ENCODE assay signal across 18 cellular contexts in the genomic region with DNA sequence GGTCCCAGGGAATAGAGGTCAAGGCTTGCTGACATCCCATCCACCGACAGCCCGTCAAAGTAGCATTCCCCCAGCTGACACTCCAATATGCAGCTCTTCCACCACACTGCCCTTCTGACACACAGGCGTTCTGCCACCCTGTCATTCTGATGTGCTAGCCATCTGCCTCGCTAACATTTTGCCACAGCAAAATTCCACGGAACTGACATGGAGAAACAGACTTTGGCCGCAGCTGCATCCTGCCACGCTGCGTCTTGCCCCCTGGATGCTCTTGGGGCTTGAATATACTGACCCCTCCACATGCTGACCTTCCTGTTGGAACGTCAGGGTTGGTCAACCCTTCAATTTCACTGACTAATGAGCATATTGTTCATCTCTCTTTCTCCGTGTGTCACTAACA.
DNase-seq lines count a peak whose midpoint lies in the region; ATAC-seq and TF ChIP-seq lines count a peak whose summit lies in the region.
"Had no signal": no experiment of that assay in that cellular context is flagged by ENCODE, and none has a peak within 500 bp of the region (broad histone marks: within the 10 kb centered on the region; RNA-seq: fewer than 3 reads in every experiment).

No MANE protein-coding gene starts in this region.

- no peaks in the 10 kb centered on the region for H3K4me1 ChIP-seq in upper lobe of right lung
- no peaks in the 10 kb centered on the region for H3K4me1 ChIP-seq in smooth muscle cell (ENCODE audit: low read depth)
- H3K4me1 ChIP-seq: HAP-1 had no signal

- H3K27ac Mint-ChIP-seq in chondrocyte (ENCODE audit: unreplicated experiment) = no peak overlapping the region
- H3K27ac Mint-ChIP-seq: B cell; CD4-positive, CD25-positive, alpha-beta regulatory T cell; CD8-positive, alpha-beta T cell; GM23338 had no signal

- TF ChIP-seq CTCF in chondrocyte (IDR thresholded peaks at IDR 0.05) = no peak
- no peak for TF ChIP-seq CTCF in upper lobe of right lung (IDR thresholded peaks at IDR 0.05)
- no peak for TF ChIP-seq CTCF in smooth muscle cell (IDR thresholded peaks at IDR 0.05; ENCODE audit: borderline replicate concordance, insufficient read depth, poor library complexity, severe bottlenecking)

- H3K4me3 Mint-ChIP-seq in chondrocyte (ENCODE audit: unreplicated experiment) = no peak overlapping the region
- H3K4me3 Mint-ChIP-seq: B cell; CD8-positive, alpha-beta T cell; GM23338 had no signal

- DNase-seq in NCI-H1694 treated with DMSO at 0.1 percent for 48 hours (lab: John Stamatoyannopoulos, UW) (peak; percentile 29), NCI-H1694 (lab: John Stamatoyannopoulos, UW) (no peak), chondrocyte (ENCODE audit: low spot score) (peak; percentile 19), upper lobe of right lung (no peak), smooth muscle cell (lab: John Stamatoyannopoulos, UW; ENCODE audit: unreplicated experiment) (no peak)
- DNase-seq: CD4-positive, CD25-positive, alpha-beta regulatory T cell; CD8-positive, alpha-beta T cell; DMS 273 treated with DMSO at 0.1 percent for 48 hours; DMS79; EL; GDM1 had no signal

- H3K4me3 ChIP-seq in upper lobe of right lung (no peak overlapping the region), smooth muscle cell (no peak overlapping the region)
- H3K4me3 ChIP-seq: BLaER1, GM23338, HAP-1 had no signal

- no peaks in the 10 kb centered on the region for H3K36me3 Mint-ChIP-seq in chondrocyte (ENCODE audit: low read depth)
- H3K36me3 Mint-ChIP-seq: CD4-positive, CD25-positive, alpha-beta regulatory T cell; CD8-positive, alpha-beta T cell had no signal

- WGBS in smooth muscle cell (ENCODE audit: low lambda C conversion rate) = 81% methylated on average over 10 of the region's 10 CpGs

- H3K9me3 ChIP-seq in upper lobe of right lung (no peaks in the 10 kb centered on the region), smooth muscle cell (replicated peaks; ENCODE audit: low read depth) (no peaks in the 10 kb centered on the region)
- H3K9me3 ChIP-seq: BLaER1, HAP-1 had no signal

- H3K36me3 ChIP-seq in upper lobe of right lung (no peaks in the 10 kb centered on the region), smooth muscle cell (ENCODE audit: low read depth) (no peaks in the 10 kb centered on the region)
- H3K36me3 ChIP-seq: BLaER1, HAP-1 had no signal

- H3K27me3 ChIP-seq in upper lobe of right lung (peaks cover 8% of the 10 kb centered on the region), smooth muscle cell (ENCODE audit: low read depth) (peaks cover 6% of the 10 kb centered on the region)
- H3K27me3 ChIP-seq: BLaER1 had no signal

- H3K9ac ChIP-seq in smooth muscle cell (ENCODE audit: low read depth) = no peak overlapping the region
- H3K9ac ChIP-seq: BLaER1 had no signal

- H3K4me2 ChIP-seq in smooth muscle cell = no peak overlapping the region
- H3K4me2 ChIP-seq: BLaER1, GM23338 had no signal

- H3K27ac ChIP-seq in upper lobe of right lung (no peak overlapping the region), smooth muscle cell (ENCODE audit: low read depth) (no peak overlapping the region)
- H3K27ac ChIP-seq: 22Rv1, BLaER1, C4-2B had no signal

- H2AFZ ChIP-seq in smooth muscle cell (ENCODE audit: low read depth) = no peak overlapping the region
- H2AFZ ChIP-seq: GM23338 had no signal

- no peaks in the 10 kb centered on the region for H4K20me1 ChIP-seq in smooth muscle cell (ENCODE audit: low read depth)
- H4K20me1 ChIP-seq: BLaER1 had no signal

- no peaks in the 10 kb centered on the region for H3K4me1 Mint-ChIP-seq in chondrocyte (ENCODE audit: low read depth)
- H3K4me1 Mint-ChIP-seq: B cell; CD4-positive, CD25-positive, alpha-beta regulatory T cell had no signal

- ATAC-seq in upper lobe of right lung (peak; percentile 42), esophagus mucosa (no peak)
- ATAC-seq: CD8-positive, alpha-beta T cell; GM23338 had no signal

- peaks cover 42% of the 10 kb centered on the region for H3K27me3 Mint-ChIP-seq in chondrocyte (ENCODE audit: low read depth)

- no peaks in the 10 kb centered on the region for H3F3A ChIP-seq in smooth muscle cell (ENCODE audit: low read depth)

- no peaks in the 10 kb centered on the region for H3K79me2 ChIP-seq in smooth muscle cell (ENCODE audit: low read depth)

- no peaks in the 10 kb centered on the region for H3K9me3 Mint-ChIP-seq in chondrocyte (ENCODE audit: low read depth)
- H3K9me3 Mint-ChIP-seq: CD8-positive, alpha-beta T cell; GM23338 had no signal

- intact Hi-C loops in upper lobe of right lung (cut with DNase I) = no loop called here

Comparison
In these comparisons a context has a peak if more than half of its experiments do, and no peak if none do; other contexts are left out.
1. DNase-seq: peak in NCI-H1694 treated with DMSO at 0.1 percent for 48 hours (single experiment) and chondrocyte (single experiment); none in NCI-H1694 (single experiment), upper lobe of right lung (single experiment) and smooth muscle cell (single experiment).